ENCODE assay signal across 24 cellular contexts in genomic region chr4:185246453-185246852, GRCh38. TPM values are rescaled to one million over a fixed set of nuclear protein-coding genes. Genes with fewer than 3 reads are reported as not detected.
DNase-seq lines count a peak whose midpoint lies in the region; ATAC-seq, FAIRE-seq and TF ChIP-seq lines count a peak whose summit lies in the region.
"Had no signal": no experiment of that assay in that cellular context is flagged by ENCODE, and none has a peak within 500 bp of the region (broad histone marks: within the 10 kb centered on the region; RNA-seq: fewer than 3 reads in every experiment).

No MANE protein-coding gene starts in this region.

- no peak overlapping the region for H3K4me3 ChIP-seq in small intestine (ENCODE audit: low read depth in 1 of 2, low read length in 2 of 2)
- H3K4me3 ChIP-seq: spleen, transverse colon had no signal

- H3K4me1 Mint-ChIP-seq in activated CD4-positive, alpha-beta T cell treated with anti-CD3 and anti-CD28 coated beads for 36 hours: peaks cover 32% of the 10 kb centered on the region
- peaks cover 32% of the 10 kb centered on the region for H3K4me1 Mint-ChIP-seq in activated naive CD8-positive, alpha-beta T cell treated with anti-CD3 and anti-CD28 coated beads for 36 hours

- intact Hi-C loops in activated CD4-positive, alpha-beta T cell treated with anti-CD3 and anti-CD28 coated beads for 36 hours (cut with DNase I, micrococcal nuclease): loop anchor here (2.0 to 5.0 kb wide), 4 partner anchors 30 to 96 kb away; partner anchors contain the start of gene SNX25 (in 1 of the 2)

- no peaks in the 10 kb centered on the region for H3K36me3 ChIP-seq in small intestine (ENCODE audit: control insufficient read depth in 2 of 2, insufficient read depth in 2 of 2, low read length in 2 of 2)
- H3K36me3 ChIP-seq: transverse colon had no signal

- FAIRE-seq in small intestine (lab: Jason Lieb, UNC): peak; percentile 26
- FAIRE-seq: endothelial cell of umbilical vein had no signal

- H3K27ac ChIP-seq in small intestine (ENCODE audit: low read depth in 1 of 2, low read length in 1 of 2): no peak overlapping the region
- H3K27ac ChIP-seq: RWPE1, spleen, transverse colon had no signal

- no peak for DNase-seq in activated CD4-positive, alpha-beta T cell treated with anti-CD3 and anti-CD28 coated beads for 36 hours
- DNase-seq in activated CD4-positive, alpha-beta T cell treated with anti-CD3 and anti-CD28 coated beads, Interleukin-2, amount 50 U/mL, for 48 hours: no peak
- no peak for DNase-seq in activated naive CD8-positive, alpha-beta T cell treated with anti-CD3 and anti-CD28 coated beads for 36 hours
- no peak for DNase-seq in small intestine
- DNase-seq in NCI-H526 (lab: John Stamatoyannopoulos, UW): no peak
- no peak for DNase-seq in NCI-H1436 (lab: John Stamatoyannopoulos, UW)
- DNase-seq: 8988T; amygdala; COR-L47; DND-41; head of caudate nucleus; mammary epithelial cell; NCI-H1436 treated with DMSO at 0.1 percent for 48 hours; NCI-H510A; nucleus accumbens; spleen; stimulated activated CD4-positive, alpha-beta T cell treated with anti-CD3 and anti-CD28 coated beads, Interleukin-4, amount 100 ng/mL, for 1 hour; stimulated activated naive CD4-positive, alpha-beta T cell treated with Interleukin-2 at 50 U/mL for 16 hours; transverse colon had no signal

- no peaks in the 10 kb centered on the region for H3K9me3 ChIP-seq in small intestine (ENCODE audit: control insufficient read depth, low read depth)
- H3K9me3 ChIP-seq: spleen, transverse colon had no signal

- no peak for TF ChIP-seq RAD21 in Ishikawa (IDR thresholded peaks at IDR 0.05; ENCODE audit: low read depth)

- H3K4me3 Mint-ChIP-seq in activated CD4-positive, alpha-beta T cell treated with anti-CD3 and anti-CD28 coated beads for 36 hours: no peak overlapping the region
- H3K4me3 Mint-ChIP-seq in activated naive CD8-positive, alpha-beta T cell treated with anti-CD3 and anti-CD28 coated beads for 36 hours: no peak overlapping the region
- H3K4me3 Mint-ChIP-seq: B cell had no signal

- no peak for TF ChIP-seq EP300 in Ishikawa (IDR thresholded peaks at IDR 0.05; ENCODE audit: borderline replicate concordance)

- H3K36me3 Mint-ChIP-seq in activated CD4-positive, alpha-beta T cell treated with anti-CD3 and anti-CD28 coated beads for 36 hours (ENCODE audit: low read depth): peaks cover 15% of the 10 kb centered on the region
- peaks cover 26% of the 10 kb centered on the region for H3K36me3 Mint-ChIP-seq in activated naive CD8-positive, alpha-beta T cell treated with anti-CD3 and anti-CD28 coated beads for 36 hours

- peak overlapping the region; percentile 68 for H3K27ac Mint-ChIP-seq in activated CD4-positive, alpha-beta T cell treated with anti-CD3 and anti-CD28 coated beads for 36 hours
- H3K27ac Mint-ChIP-seq in activated naive CD8-positive, alpha-beta T cell treated with anti-CD3 and anti-CD28 coated beads for 36 hours: peak overlapping the region; percentile 72
- H3K27ac Mint-ChIP-seq: B cell had no signal

- POLR2A ChIA-PET in activated CD4-positive, alpha-beta T cell treated with anti-CD3 and anti-CD28 coated beads for 36 hours (lab: Charles Lee): no interaction called here

- CTCF ChIA-PET in activated CD4-positive, alpha-beta T cell treated with anti-CD3 and anti-CD28 coated beads for 36 hours (lab: Charles Lee): interaction anchor here (0.5 to 1.3 kb wide), 3 partner anchors 12 to 36 kb away, joined by 3 to 5 read pairs (median 3); no protein-coding TSS in a partner anchor

- H3K9me3 Mint-ChIP-seq in activated CD4-positive, alpha-beta T cell treated with anti-CD3 and anti-CD28 coated beads for 36 hours (ENCODE audit: low read depth): no peaks in the 10 kb centered on the region
- no peaks in the 10 kb centered on the region for H3K9me3 Mint-ChIP-seq in activated naive CD8-positive, alpha-beta T cell treated with anti-CD3 and anti-CD28 coated beads for 36 hours

- WGBS in small intestine, 3 donors: 70 to 89% (median 86%) methylated on average over 1 of the region's 1 CpG

- no peak for ATAC-seq in activated CD4-positive, alpha-beta T cell treated with anti-CD3 and anti-CD28 coated beads for 36 hours
- ATAC-seq in HG02588 (IDR thresholded peaks at IDR 0.05; ENCODE audit: unreplicated experiment): no peak

- H3K4me1 ChIP-seq in small intestine (ENCODE audit: control insufficient read depth in 2 of 2, insufficient read depth in 1 of 2, low read depth in 1 of 2, low read length in 1 of 2): no peaks in the 10 kb centered on the region

- no peaks in the 10 kb centered on the region for H3K27me3 ChIP-seq in small intestine (ENCODE audit: control insufficient read depth in 2 of 2, insufficient read depth in 2 of 2, low read length in 2 of 2)
- H3K27me3 ChIP-seq: spleen, transverse colon had no signal

- no peaks in the 10 kb centered on the region for H3K27me3 Mint-ChIP-seq in activated CD4-positive, alpha-beta T cell treated with anti-CD3 and anti-CD28 coated beads for 36 hours
- H3K27me3 Mint-ChIP-seq in activated naive CD8-positive, alpha-beta T cell treated with anti-CD3 and anti-CD28 coated beads for 36 hours: no peaks in the 10 kb centered on the region
- H3K27me3 Mint-ChIP-seq: B cell had no signal

TF ChIP-seq in Ishikawa, 13 proteins besides CTCF, POLR2A, EP300 and RAD21:
- no peak for TF ChIP-seq CREB1 (IDR thresholded peaks at IDR 0.05; ENCODE audit: low read depth)
- no peak for TF ChIP-seq YY1 (IDR thresholded peaks at IDR 0.05; ENCODE audit: low read depth)
- TF ChIP-seq TEAD4 (IDR thresholded peaks at IDR 0.05): no peak
- TF ChIP-seq EGR1 (IDR thresholded peaks at IDR 0.05): no peak
- TF ChIP-seq CEBPB (IDR thresholded peaks at IDR 0.05): peak; percentile 34; the same call in 1 of the 2 replicates
- TF ChIP-seq, protein P1, sequence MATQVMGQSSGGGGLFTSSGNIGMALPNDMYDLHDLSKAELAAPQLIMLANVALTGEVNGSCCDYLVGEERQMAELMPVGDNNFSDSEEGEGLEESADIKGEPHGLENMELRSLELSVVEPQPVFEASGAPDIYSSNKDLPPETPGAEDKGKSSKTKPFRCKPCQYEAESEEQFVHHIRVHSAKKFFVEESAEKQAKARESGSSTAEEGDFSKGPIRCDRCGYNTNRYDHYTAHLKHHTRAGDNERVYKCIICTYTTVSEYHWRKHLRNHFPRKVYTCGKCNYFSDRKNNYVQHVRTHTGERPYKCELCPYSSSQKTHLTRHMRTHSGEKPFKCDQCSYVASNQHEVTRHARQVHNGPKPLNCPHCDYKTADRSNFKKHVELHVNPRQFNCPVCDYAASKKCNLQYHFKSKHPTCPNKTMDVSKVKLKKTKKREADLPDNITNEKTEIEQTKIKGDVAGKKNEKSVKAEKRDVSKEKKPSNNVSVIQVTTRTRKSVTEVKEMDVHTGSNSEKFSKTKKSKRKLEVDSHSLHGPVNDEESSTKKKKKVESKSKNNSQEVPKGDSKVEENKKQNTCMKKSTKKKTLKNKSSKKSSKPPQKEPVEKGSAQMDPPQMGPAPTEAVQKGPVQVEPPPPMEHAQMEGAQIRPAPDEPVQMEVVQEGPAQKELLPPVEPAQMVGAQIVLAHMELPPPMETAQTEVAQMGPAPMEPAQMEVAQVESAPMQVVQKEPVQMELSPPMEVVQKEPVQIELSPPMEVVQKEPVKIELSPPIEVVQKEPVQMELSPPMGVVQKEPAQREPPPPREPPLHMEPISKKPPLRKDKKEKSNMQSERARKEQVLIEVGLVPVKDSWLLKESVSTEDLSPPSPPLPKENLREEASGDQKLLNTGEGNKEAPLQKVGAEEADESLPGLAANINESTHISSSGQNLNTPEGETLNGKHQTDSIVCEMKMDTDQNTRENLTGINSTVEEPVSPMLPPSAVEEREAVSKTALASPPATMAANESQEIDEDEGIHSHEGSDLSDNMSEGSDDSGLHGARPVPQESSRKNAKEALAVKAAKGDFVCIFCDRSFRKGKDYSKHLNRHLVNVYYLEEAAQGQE (IDR thresholded peaks at IDR 0.05; ENCODE audit: low read depth): no peak
- TF ChIP-seq, protein P2, sequence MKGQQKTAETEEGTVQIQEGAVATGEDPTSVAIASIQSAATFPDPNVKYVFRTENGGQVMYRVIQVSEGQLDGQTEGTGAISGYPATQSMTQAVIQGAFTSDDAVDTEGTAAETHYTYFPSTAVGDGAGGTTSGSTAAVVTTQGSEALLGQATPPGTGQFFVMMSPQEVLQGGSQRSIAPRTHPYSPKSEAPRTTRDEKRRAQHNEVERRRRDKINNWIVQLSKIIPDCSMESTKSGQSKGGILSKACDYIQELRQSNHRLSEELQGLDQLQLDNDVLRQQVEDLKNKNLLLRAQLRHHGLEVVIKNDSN (IDR thresholded peaks at IDR 0.05): no peak
- no peak for TF ChIP-seq TAF1 (IDR thresholded peaks at IDR 0.05; ENCODE audit: low read depth)
- TF ChIP-seq MAX (IDR thresholded peaks at IDR 0.05): no peak

RNA-seq across cellular contexts. Expression of gene SNX25, which starts 37.1 kb away (rescaled TPM):
- total RNA-seq in activated CD4-positive, alpha-beta T cell treated with anti-CD3 and anti-CD28 coated beads for 36 hours: 10 to 100 TPM; 14.8 to 15.0 TPM
- total RNA-seq in activated naive CD8-positive, alpha-beta T cell treated with anti-CD3 and anti-CD28 coated beads for 36 hours: 10 to 100 TPM; 12.4 to 14.3 TPM
- 1 to 10 TPM; 1.9 to 5.0 (median 2.5) TPM for polyA plus RNA-seq in small intestine

RNA-seq across cellular contexts. Expression of gene CFAP97, which starts 42.7 kb away (rescaled TPM):
- total RNA-seq in activated CD4-positive, alpha-beta T cell treated with anti-CD3 and anti-CD28 coated beads for 36 hours: 10 to 100 TPM; 54.6 to 81.8 TPM
- total RNA-seq in activated naive CD8-positive, alpha-beta T cell treated with anti-CD3 and anti-CD28 coated beads for 36 hours: 10 to 100 TPM; 49.2 to 49.3 TPM
- 1 to 10 TPM; 1.6 to 7.4 (median 3.5) TPM for polyA plus RNA-seq in small intestine
